ENCODE assay signal across 8 cellular contexts in the genomic region with DNA sequence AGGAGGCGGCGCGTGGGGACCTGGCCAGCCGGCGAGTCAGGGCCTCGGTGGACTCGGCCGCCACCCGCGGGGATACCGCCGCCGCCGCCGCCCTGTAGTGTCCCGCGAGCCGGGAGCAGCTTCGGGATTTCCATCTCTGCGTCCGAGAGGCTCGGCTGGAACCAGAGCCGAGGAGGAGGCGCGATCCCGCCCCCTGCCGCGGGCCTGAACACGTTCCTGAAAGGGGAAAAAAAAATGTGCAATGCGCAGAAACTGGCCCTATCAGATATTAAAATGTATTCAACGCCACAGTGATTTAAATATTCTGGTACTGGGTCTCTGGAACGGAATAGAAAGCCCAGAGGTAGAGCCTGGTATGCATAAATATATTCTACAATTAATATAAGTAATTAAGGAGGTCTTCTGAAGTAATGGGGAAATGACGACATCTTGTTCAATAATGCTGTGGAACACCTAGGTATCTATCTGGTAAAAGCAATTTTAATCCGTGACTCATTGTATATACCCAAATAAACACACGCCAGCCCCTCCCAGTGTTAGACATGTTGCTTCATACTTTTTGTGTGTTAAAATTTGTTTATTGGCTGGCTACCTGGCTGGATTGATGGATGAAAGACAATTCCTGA. TPM values are rescaled to one million over a fixed set of nuclear protein-coding genes. Genes with fewer than 3 reads are reported as not detected.
DNase-seq lines count a peak whose midpoint lies in the region; ATAC-seq and TF ChIP-seq lines count a peak whose summit lies in the region.
"Not testable (repeated sequence)": the region's sequence is repeated elsewhere in the genome, so short reads cannot be mapped to it uniquely, and the experiment has no call there.

A gene with protein sequence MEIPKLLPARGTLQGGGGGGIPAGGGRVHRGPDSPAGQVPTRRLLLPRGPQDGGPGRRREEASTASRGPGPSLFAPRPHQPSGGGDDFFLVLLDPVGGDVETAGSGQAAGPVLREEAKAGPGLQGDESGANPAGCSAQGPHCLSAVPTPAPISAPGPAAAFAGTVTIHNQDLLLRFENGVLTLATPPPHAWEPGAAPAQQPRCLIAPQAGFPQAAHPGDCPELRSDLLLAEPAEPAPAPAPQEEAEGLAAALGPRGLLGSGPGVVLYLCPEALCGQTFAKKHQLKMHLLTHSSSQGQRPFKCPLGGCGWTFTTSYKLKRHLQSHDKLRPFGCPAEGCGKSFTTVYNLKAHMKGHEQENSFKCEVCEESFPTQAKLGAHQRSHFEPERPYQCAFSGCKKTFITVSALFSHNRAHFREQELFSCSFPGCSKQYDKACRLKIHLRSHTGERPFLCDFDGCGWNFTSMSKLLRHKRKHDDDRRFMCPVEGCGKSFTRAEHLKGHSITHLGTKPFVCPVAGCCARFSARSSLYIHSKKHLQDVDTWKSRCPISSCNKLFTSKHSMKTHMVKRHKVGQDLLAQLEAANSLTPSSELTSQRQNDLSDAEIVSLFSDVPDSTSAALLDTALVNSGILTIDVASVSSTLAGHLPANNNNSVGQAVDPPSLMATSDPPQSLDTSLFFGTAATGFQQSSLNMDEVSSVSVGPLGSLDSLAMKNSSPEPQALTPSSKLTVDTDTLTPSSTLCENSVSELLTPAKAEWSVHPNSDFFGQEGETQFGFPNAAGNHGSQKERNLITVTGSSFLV (minus strand): TSS at position 172 of the 626 bp plus-strand sequence. CDS start 38 bp downstream, at position 134.

- TF ChIP-seq EP300 in suprapubic skin (IDR thresholded peaks at IDR 0.05) = not testable (repeated sequence)

- not testable (repeated sequence) for BruUV-seq in OCI-LY7 (replicated peaks; lab: Mats Ljungman, UMichigan)

- not testable (repeated sequence) for H3K9me3 Mint-ChIP-seq in activated naive CD8-positive, alpha-beta T cell treated with anti-CD3 and anti-CD28 coated beads, Interleukin-2, amount 10 ng/mL, durations not matched to agents 7 days and 5 days

- peak within 1 kb of the TSS; percentile 98 for H2AFZ ChIP-seq in OCI-LY7 (ENCODE audit: low read length)

- DNase-seq in ELR (ENCODE audit: low read depth) (peak; percentile 65), OCI-LY7 (ENCODE audit: low spot score) (peak; percentile 16)
- not testable (repeated sequence) for DNase-seq in activated naive CD8-positive, alpha-beta T cell treated with anti-CD3 and anti-CD28 coated beads, Interleukin-2, amount 10 ng/mL, durations not matched to agents 7 days and 5 days; fibroblast of mammary gland (ENCODE audit: low read depth); suprapubic skin (ENCODE audit: low spot score in 2 of 2)

- peak within 1 kb of the TSS; percentile 69 for H3K4me3 ChIP-seq in OCI-LY7 (ENCODE audit: low read depth, low read length, poor library complexity, severe bottlenecking)
- H3K4me3 ChIP-seq in fibroblast of mammary gland (ENCODE audit: control insufficient read depth, low read depth, low read length) = peak within 1 kb of the TSS; percentile 38
- H3K4me3 ChIP-seq in mucosa of rectum (ENCODE audit: low read length in 2 of 2) = peak within 1 kb of the TSS; percentile 57 to 67
- peak within 1 kb of the TSS; percentile 53 for H3K4me3 ChIP-seq in suprapubic skin

- H3K4me1 ChIP-seq in OCI-LY7 (ENCODE audit: insufficient read depth, low read length, poor library complexity, severe bottlenecking) (peaks cover 10% of the 10 kb centered on the region), suprapubic skin (peaks cover 27% of the 10 kb centered on the region)
- not testable (repeated sequence) for H3K4me1 ChIP-seq in mucosa of rectum (ENCODE audit: control insufficient read depth in 2 of 2, insufficient read depth in 2 of 2, low read length in 2 of 2)

- not testable (repeated sequence) for H3K27ac ChIP-seq in OCI-LY7 (ENCODE audit: low read depth, low read length, poor library complexity, severe bottlenecking)
- H3K27ac ChIP-seq in mucosa of rectum (ENCODE audit: low read depth in 2 of 2, low read length in 2 of 2) = peak within 1 kb of the TSS; percentile 75 to 82
- H3K27ac ChIP-seq in suprapubic skin = peak within 1 kb of the TSS; percentile 88

- peak within 1 kb of the TSS; percentile 43 to 66 for H3K9ac ChIP-seq in mucosa of rectum (ENCODE audit: low read depth in 1 of 2, low read length in 2 of 2)

- ATAC-seq in GM21528 (IDR thresholded peaks at IDR 0.05; ENCODE audit: low FRiP score, unreplicated experiment) (peak; percentile 72), HG03196 (IDR thresholded peaks at IDR 0.05; ENCODE audit: unreplicated experiment) (peak; percentile 52)
- ATAC-seq in activated naive CD8-positive, alpha-beta T cell treated with anti-CD3 and anti-CD28 coated beads, Interleukin-2, amount 10 ng/mL, durations not matched to agents 7 days and 5 days (ENCODE audit: low read depth) = peak; percentile 62

- TF ChIP-seq POLR2A in suprapubic skin (IDR thresholded peaks at IDR 0.05) = not testable (repeated sequence)

- CTCF ChIA-PET in OCI-LY7 (lab: Charles Lee; ENCODE audit: unreplicated experiment) = not testable (repeated sequence)

- H3K4me3 Mint-ChIP-seq in activated naive CD8-positive, alpha-beta T cell treated with anti-CD3 and anti-CD28 coated beads, Interleukin-2, amount 10 ng/mL, durations not matched to agents 7 days and 5 days = peak within 1 kb of the TSS; percentile 77

- not testable (repeated sequence) for H4K20me1 ChIP-seq in OCI-LY7 (ENCODE audit: insufficient read depth, low read length)

- not testable (repeated sequence) for TF ChIP-seq CTCF in OCI-LY7 (conservative IDR thresholded peaks at IDR 0.05; ENCODE audit: low read length); fibroblast of mammary gland (conservative IDR thresholded peaks at IDR 0.05; ENCODE audit: control insufficient read depth, insufficient read depth, low read depth, low read length); suprapubic skin (IDR thresholded peaks at IDR 0.05)

- POLR2A ChIA-PET in OCI-LY7 (lab: Charles Lee); activated naive CD8-positive, alpha-beta T cell treated with anti-CD3 and anti-CD28 coated beads, Interleukin-2, amount 10 ng/mL, durations not matched to agents 7 days and 5 days (lab: Charles Lee): not testable (repeated sequence)

- not testable (repeated sequence) for H3K36me3 ChIP-seq in OCI-LY7 (ENCODE audit: insufficient read depth, low read length); mucosa of rectum (ENCODE audit: control insufficient read depth in 2 of 2, insufficient read depth in 2 of 2, low read length in 2 of 2); suprapubic skin

- not testable (repeated sequence) for H3K27me3 Mint-ChIP-seq in activated naive CD8-positive, alpha-beta T cell treated with anti-CD3 and anti-CD28 coated beads, Interleukin-2, amount 10 ng/mL, durations not matched to agents 7 days and 5 days

- 36% methylated on average over 7 of the region's 35 CpGs for WGBS in suprapubic skin

- intact Hi-C loops in OCI-LY7 (cut with micrococcal nuclease; ENCODE audit: unreplicated experiment) = not testable (repeated sequence)

- not testable (repeated sequence) for H3K9me2 ChIP-seq in OCI-LY7 (ENCODE audit: insufficient read depth, low read length)

- not testable (repeated sequence) for H3K9me3 ChIP-seq in OCI-LY7 (ENCODE audit: low read length); mucosa of rectum (ENCODE audit: control insufficient read depth in 2 of 2, low read length in 2 of 2); suprapubic skin

- H3K4me1 Mint-ChIP-seq in activated naive CD8-positive, alpha-beta T cell treated with anti-CD3 and anti-CD28 coated beads, Interleukin-2, amount 10 ng/mL, durations not matched to agents 7 days and 5 days = peaks cover 21% of the 10 kb centered on the region

- H3K27me3 ChIP-seq in mucosa of rectum (ENCODE audit: control insufficient read depth in 2 of 2, insufficient read depth in 2 of 2, low read length in 2 of 2); suprapubic skin: not testable (repeated sequence)

- H3K79me2 ChIP-seq in OCI-LY7 (ENCODE audit: insufficient read depth, low read depth, low read length) = not testable (repeated sequence)

- H3K36me3 Mint-ChIP-seq in activated naive CD8-positive, alpha-beta T cell treated with anti-CD3 and anti-CD28 coated beads, Interleukin-2, amount 10 ng/mL, durations not matched to agents 7 days and 5 days = not testable (repeated sequence)

- H3K27ac Mint-ChIP-seq in activated naive CD8-positive, alpha-beta T cell treated with anti-CD3 and anti-CD28 coated beads, Interleukin-2, amount 10 ng/mL, durations not matched to agents 7 days and 5 days = peak within 1 kb of the TSS; percentile 85

- H3K4me2 ChIP-seq in OCI-LY7 (ENCODE audit: low read length) = peak within 1 kb of the TSS; percentile 78

RNA-seq across cellular contexts. Expression of the gene that starts here (rescaled TPM):
- total RNA-seq in OCI-LY7 (2014; rRNA removed; shearing (Covaris generic)) = 5.2 TPM in 2 replicates
- total RNA-seq in OCI-LY7 (2022) = 1.5 and 2.6 TPM in 2 replicates
- total RNA-seq in activated naive CD8-positive, alpha-beta T cell treated with anti-CD3 and anti-CD28 coated beads, Interleukin-2, amount 10 ng/mL, durations not matched to agents 7 days and 5 days = 1 to 10 TPM; 7.5 TPM
- 10 to 100 TPM in 3 of 4 donors, 1 to 10 TPM in 1; 6.8 to 14.4 (median 11.9) TPM for total RNA-seq in suprapubic skin
